ENCODE assay signal across 18 cellular contexts in genomic region chr7:101874028-101874427, GRCh38. TPM values are rescaled to one million over a fixed set of nuclear protein-coding genes. Genes with fewer than 3 reads are reported as not detected.
DNase-seq lines count a peak whose midpoint lies in the region; ATAC-seq, FAIRE-seq and TF ChIP-seq lines count a peak whose summit lies in the region.
"Had no signal": no experiment of that assay in that cellular context is flagged by ENCODE, and none has a peak within 500 bp of the region (broad histone marks: within the 10 kb centered on the region; RNA-seq: fewer than 3 reads in every experiment).

No MANE protein-coding gene starts in this region.

- H3K27me3 Mint-ChIP-seq in activated CD8-positive, alpha-beta T cell treated with anti-CD3 and anti-CD28 coated beads, Interleukin-2, amount 10 ng/mL, durations not matched to agents 7 days and 5 days (ENCODE audit: low read depth) = no peaks in the 10 kb centered on the region
- H3K27me3 Mint-ChIP-seq: activated B cell treated with CpG ODN at 0.5 μM for 24 hours, naive B cell had no signal

- no peak for TF ChIP-seq POLR2A in A549 (IDR thresholded peaks at IDR 0.05; ENCODE audit: low read length)

- TF ChIP-seq CTCF in A549 (IDR thresholded peaks at IDR 0.05) (no peak), choroid plexus epithelial cell (conservative IDR thresholded peaks at IDR 0.05; ENCODE audit: low read depth, low read length) (no peak)

- POLR2A ChIA-PET in A549 (lab: Yijun Ruan, JAX) = no interaction called here
- POLR2A ChIA-PET in activated CD8-positive, alpha-beta T cell treated with anti-CD3 and anti-CD28 coated beads, Interleukin-2, amount 10 ng/mL, durations not matched to agents 7 days and 5 days (lab: Charles Lee) = no interaction called here

- no peak overlapping the region for H3K27ac Mint-ChIP-seq in activated CD8-positive, alpha-beta T cell treated with anti-CD3 and anti-CD28 coated beads, Interleukin-2, amount 10 ng/mL, durations not matched to agents 7 days and 5 days
- H3K27ac Mint-ChIP-seq: activated B cell treated with CpG ODN at 0.5 μM for 24 hours; activated naive CD4-positive, alpha-beta T cell treated with anti-CD3 and anti-CD28 coated beads for 36 hours had no signal

- FAIRE-seq in A549 (lab: Jason Lieb, UNC) = no peak

- H3K27ac ChIP-seq in A549 (peak overlapping the region; percentile 26 to 60; a peak in 5 of 6 replicates), HUES48 (ENCODE audit: low read depth, low read length) (no peak overlapping the region)

- H3K27me3 ChIP-seq in HUES48 (ENCODE audit: control insufficient read depth, insufficient read depth, low read length) = no peaks in the 10 kb centered on the region
- H3K27me3 ChIP-seq: heart left ventricle had no signal

- no peak for TF ChIP-seq RAD21 in A549 (conservative IDR thresholded peaks at IDR 0.05 in 1 of 2, IDR thresholded peaks at IDR 0.05 in 1 of 2)

- no peak overlapping the region for H3K4me3 Mint-ChIP-seq in activated CD8-positive, alpha-beta T cell treated with anti-CD3 and anti-CD28 coated beads, Interleukin-2, amount 10 ng/mL, durations not matched to agents 7 days and 5 days
- H3K4me3 Mint-ChIP-seq: activated B cell treated with CpG ODN at 0.5 μM for 24 hours; activated naive CD4-positive, alpha-beta T cell treated with anti-CD3 and anti-CD28 coated beads for 36 hours; naive B cell had no signal

- no peak for TF ChIP-seq EP300 in A549 (IDR thresholded peaks at IDR 0.05)

- DNase-seq in A549 (ENCODE audit: low read depth in 1 of 2, low spot score in 1 of 2) = no peak
- peak; percentile 57 for DNase-seq in choroid plexus epithelial cell (ENCODE audit: low read depth)
- DNase-seq in myocyte (ENCODE audit: low read depth) = peak; percentile 27
- no peak for DNase-seq in NCI-H1436 treated with DMSO at 0.1 percent for 48 hours (lab: John Stamatoyannopoulos, UW)
- DNase-seq in activated CD8-positive, alpha-beta T cell treated with anti-CD3 and anti-CD28 coated beads, Interleukin-2, amount 10 ng/mL, durations not matched to agents 7 days and 5 days = no peak
- DNase-seq in stimulated activated CD4-positive, alpha-beta T cell treated with anti-CD3 and anti-CD28 coated beads, Interleukin-2, amount 100 ng/mL, for 48 hours = no peak
- DNase-seq: ACHN; activated B cell treated with CpG ODN at 0.5 μM for 24 hours; activated naive CD4-positive, alpha-beta T cell treated with anti-CD3 and anti-CD28 coated beads for 36 hours; caudate nucleus; heart left ventricle; left colon; naive B cell; NCI-H187 treated with DMSO at 0.1 percent for 48 hours; NCI-H526 had no signal

- H3K4me3 ChIP-seq in A549 = no peak overlapping the region
- H3K4me3 ChIP-seq in HUES48 (ENCODE audit: low read depth, low read length) = no peak overlapping the region
- no peak overlapping the region for H3K4me3 ChIP-seq in choroid plexus epithelial cell (ENCODE audit: low read depth, low read length)
- H3K4me3 ChIP-seq: heart left ventricle had no signal

- H3K4me2 ChIP-seq in A549 = 0 out of 3 replicates have a peak overlapping the region, but pooled peaks have one; percentile 11

- 0 out of 2 replicates have a peak overlapping the region, but pooled peaks have one; percentile 12 for H3K9ac ChIP-seq in HUES48 (ENCODE audit: low read depth, low read length)

- H3K4me1 ChIP-seq in A549 (peaks cover 77% of the 10 kb centered on the region), HUES48 (ENCODE audit: control insufficient read depth, insufficient read depth, low read length) (peaks cover 57% of the 10 kb centered on the region)

- ATAC-seq in A549 = no peak
- no peak for ATAC-seq in GM19463 (IDR thresholded peaks at IDR 0.05; ENCODE audit: unreplicated experiment)
- ATAC-seq in activated CD8-positive, alpha-beta T cell treated with anti-CD3 and anti-CD28 coated beads, Interleukin-2, amount 10 ng/mL, durations not matched to agents 7 days and 5 days = no peak
- ATAC-seq: left colon, Panc1 had no signal

- H3K36me3 Mint-ChIP-seq in activated CD8-positive, alpha-beta T cell treated with anti-CD3 and anti-CD28 coated beads, Interleukin-2, amount 10 ng/mL, durations not matched to agents 7 days and 5 days (ENCODE audit: low read depth) = no peaks in the 10 kb centered on the region
- H3K36me3 Mint-ChIP-seq: naive B cell had no signal

- WGBS in A549 (ENCODE audit: missing lambda C conversion rate) = 62% methylated on average over 5 of the region's 5 CpGs

- no peaks in the 10 kb centered on the region for H3K9me3 Mint-ChIP-seq in activated CD8-positive, alpha-beta T cell treated with anti-CD3 and anti-CD28 coated beads, Interleukin-2, amount 10 ng/mL, durations not matched to agents 7 days and 5 days (ENCODE audit: insufficient read depth)
- H3K9me3 Mint-ChIP-seq: activated B cell treated with CpG ODN at 0.5 μM for 24 hours; activated naive CD4-positive, alpha-beta T cell treated with anti-CD3 and anti-CD28 coated beads for 36 hours; naive B cell had no signal

- no peaks in the 10 kb centered on the region for H3K4me1 Mint-ChIP-seq in activated CD8-positive, alpha-beta T cell treated with anti-CD3 and anti-CD28 coated beads, Interleukin-2, amount 10 ng/mL, durations not matched to agents 7 days and 5 days (ENCODE audit: low read depth)

- H3K9me3 ChIP-seq in A549 (no peaks in the 10 kb centered on the region), HUES48 (ENCODE audit: control insufficient read depth, insufficient read depth, low read length) (no peaks in the 10 kb centered on the region)
- H3K9me3 ChIP-seq: heart left ventricle had no signal

- no peaks in the 10 kb centered on the region for H3K36me3 ChIP-seq in HUES48 (ENCODE audit: control insufficient read depth, insufficient read depth, low read length)
- H3K36me3 ChIP-seq: heart left ventricle had no signal

- CTCF ChIA-PET in A549 (lab: Yijun Ruan, JAX) = interaction anchor here (2.7 to 7.2 kb wide), 2 partner anchors 9 to 16 kb away, joined by 10 to 40 read pairs; no protein-coding TSS in a partner anchor
- CTCF ChIA-PET in activated CD8-positive, alpha-beta T cell treated with anti-CD3 and anti-CD28 coated beads, Interleukin-2, amount 10 ng/mL, durations not matched to agents 7 days and 5 days (lab: Charles Lee) = no interaction called here

TF ChIP-seq in A549, 52 proteins besides CTCF, POLR2A, EP300 and RAD21:
- TF ChIP-seq HOXB13 (CRISPR knock-in tag; IDR thresholded peaks at IDR 0.05; ENCODE audit: low read depth) (no peak), HOXB5 (CRISPR knock-in tag; IDR thresholded peaks at IDR 0.05) (no peak), CBX2 (IDR thresholded peaks at IDR 0.05; ENCODE audit: borderline replicate concordance, low read depth) (no peak), CHD2 (IDR thresholded peaks at IDR 0.05; ENCODE audit: low read length, partially characterized antibody) (no peak), ELK1 (IDR thresholded peaks at IDR 0.05; ENCODE audit: low read depth, low read length) (no peak), USF2 (IDR thresholded peaks at IDR 0.05) (no peak), KDM5A (IDR thresholded peaks at IDR 0.05) (no peak), TFCP2L1 (CRISPR knock-in tag; IDR thresholded peaks at IDR 0.05) (no peak), HOXA7 (CRISPR knock-in tag; IDR thresholded peaks at IDR 0.05) (no peak), JUN (IDR thresholded peaks at IDR 0.05) (no peak), CHD4 (IDR thresholded peaks at IDR 0.05; ENCODE audit: borderline replicate concordance) (no peak), HDAC2 (IDR thresholded peaks at IDR 0.05) (no peak), RARB (CRISPR knock-in tag; IDR thresholded peaks at IDR 0.05) (no peak), CEBPB (IDR thresholded peaks at IDR 0.05) (no peak), GATA3 (IDR thresholded peaks at IDR 0.05; ENCODE audit: borderline replicate concordance) (no peak)
- TF ChIP-seq, protein P1, sequence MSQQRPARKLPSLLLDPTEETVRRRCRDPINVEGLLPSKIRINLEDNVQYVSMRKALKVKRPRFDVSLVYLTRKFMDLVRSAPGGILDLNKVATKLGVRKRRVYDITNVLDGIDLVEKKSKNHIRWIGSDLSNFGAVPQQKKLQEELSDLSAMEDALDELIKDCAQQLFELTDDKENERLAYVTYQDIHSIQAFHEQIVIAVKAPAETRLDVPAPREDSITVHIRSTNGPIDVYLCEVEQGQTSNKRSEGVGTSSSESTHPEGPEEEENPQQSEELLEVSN (IDR thresholded peaks at IDR 0.05; ENCODE audit: borderline replicate concordance, low read depth) = no peak
- TF ChIP-seq, protein P2, sequence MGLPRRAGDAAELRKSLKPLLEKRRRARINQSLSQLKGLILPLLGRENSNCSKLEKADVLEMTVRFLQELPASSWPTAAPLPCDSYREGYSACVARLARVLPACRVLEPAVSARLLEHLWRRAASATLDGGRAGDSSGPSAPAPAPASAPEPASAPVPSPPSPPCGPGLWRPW (IDR thresholded peaks at IDR 0.05) = no peak

RNA-seq across cellular contexts. Expression of gene CUX1, which starts 56.6 kb away (rescaled TPM):
- 32.7 and 34.9 TPM in 2 replicates for polyA plus RNA-seq in A549 (2011; rRNA removed)
- polyA plus RNA-seq in A549 (2012; cell fraction: cytosol; rRNA removed) = 37.6 and 46.3 TPM in 2 replicates
- polyA plus RNA-seq in A549 (2012; cell fraction: nucleus; rRNA removed) = 33.9 and 40.4 TPM in 2 replicates
- polyA plus RNA-seq in A549 (2017; fragmentation: RNase III; extraction: RNeasy Plus Mini Kit Qiagen cat#74134 plus additional on column Dnase treatment) = 32.5 to 35.3 TPM (median 33.4 TPM) in 3 replicates
- 40.4 and 47.0 TPM in 2 replicates for polyA minus RNA-seq in A549 (2011; rRNA and poly(A)+ RNA removed)
- total RNA-seq in myocyte = 43.0 and 46.5 TPM in 2 replicates
- 45.0 TPM for polyA plus RNA-seq in myocyte (2012)
- 10 to 100 TPM; 30.7 to 31.2 TPM for total RNA-seq in activated CD8-positive, alpha-beta T cell treated with anti-CD3 and anti-CD28 coated beads, Interleukin-2, amount 10 ng/mL, durations not matched to agents 7 days and 5 days

Comparison
In these comparisons a context has a peak if more than half of its experiments do, and no peak if none do; other contexts are left out.
1. DNase-seq: peak in choroid plexus epithelial cell (single experiment) and myocyte (single experiment); none in A549 (0 of 2), NCI-H1436 treated with DMSO at 0.1 percent for 48 hours (single experiment), activated CD8-positive, alpha-beta T cell treated with anti-CD3 and anti-CD28 coated beads, Interleukin-2, amount 10 ng/mL, durations not matched to agents 7 days and 5 days (single experiment) and stimulated activated CD4-positive, alpha-beta T cell treated with anti-CD3 and anti-CD28 coated beads, Interleukin-2, amount 100 ng/mL, for 48 hours (0 of 2).